8 cellular contexts compared by ENCODE assay signal in genomic region chr1:2545754-2546514, GRCh38. TPM values are rescaled to one million over a fixed set of nuclear protein-coding genes. Genes with fewer than 3 reads are reported as not detected.
DNase-seq lines count a peak whose midpoint lies in the region; ATAC-seq and TF ChIP-seq lines count a peak whose summit lies in the region.

No MANE protein-coding gene starts in this region.

- peak overlapping the region; percentile 98 for H3K27ac ChIP-seq in layer of hippocampus (ENCODE audit: low read depth, low read length)

- H3K36me3 Mint-ChIP-seq in chondrocyte (ENCODE audit: low read depth): no peaks in the 10 kb centered on the region

- H3K4me3 Mint-ChIP-seq in chondrocyte (ENCODE audit: unreplicated experiment): no peak overlapping the region

- H3K4me1 Mint-ChIP-seq in chondrocyte (ENCODE audit: low read depth): peaks cover 6% of the 10 kb centered on the region

- H3K27ac Mint-ChIP-seq in chondrocyte (ENCODE audit: unreplicated experiment): peak overlapping the region; percentile 12

- DNase-seq in SIG-M5 treated with dmso at 0.1 percent for 504 hours (lab: John Stamatoyannopoulos, UW; ENCODE audit: unreplicated experiment) (peak; percentile 88), SIG-M5 (lab: John Stamatoyannopoulos, UW) (no peak), NCI-H2227 (lab: John Stamatoyannopoulos, UW; ENCODE audit: unreplicated experiment) (peak; percentile 93), chondrocyte (ENCODE audit: low spot score) (no peak)
- peak; percentile 85 for DNase-seq in activated CD4-positive, alpha-beta T cell treated with anti-CD3 and anti-CD28 coated beads for 1 hour
- DNase-seq in stimulated activated CD4-positive, alpha-beta T cell treated with anti-CD3 and anti-CD28 coated beads, Interleukin-2, amount 100 ng/mL, for 48 hours: peak; percentile 74 to 75

- no peaks in the 10 kb centered on the region for H3K9me3 Mint-ChIP-seq in chondrocyte (ENCODE audit: low read depth)

- no peaks in the 10 kb centered on the region for H3K27me3 Mint-ChIP-seq in chondrocyte (ENCODE audit: low read depth)

- ATAC-seq in HG03045 (IDR thresholded peaks at IDR 0.05; ENCODE audit: unreplicated experiment): peak; percentile 36

- TF ChIP-seq CTCF in chondrocyte (IDR thresholded peaks at IDR 0.05): no peak

- no peaks in the 10 kb centered on the region for H3K27me3 ChIP-seq in layer of hippocampus (ENCODE audit: control insufficient read depth, insufficient read depth, low read length)

RNA-seq across cellular contexts. Expression of gene TNFRSF14, which starts 10.2 kb away (rescaled TPM):
- total RNA-seq in chondrocyte: 0.95 to 2.5 TPM (median 1.1 TPM) in 3 replicates

RNA-seq across cellular contexts. Expression of gene HES5, which starts 15.9 kb away (rescaled TPM):
- not detected in 3 replicates for total RNA-seq in chondrocyte

RNA-seq across cellular contexts. Expression of gene PANK4, which starts 19.5 kb away (rescaled TPM):
- total RNA-seq in chondrocyte: 19.6 to 32.6 TPM (median 20.5 TPM) in 3 replicates

RNA-seq across cellular contexts. Expression of gene PRXL2B, which starts 40.6 kb away (rescaled TPM):
- 20.4 to 25.6 TPM (median 22.4 TPM) in 3 replicates for total RNA-seq in chondrocyte

Comparison
In these comparisons a context has a peak if more than half of its experiments do, and no peak if none do; other contexts are left out.
1. DNase-seq: peak in SIG-M5 treated with dmso at 0.1 percent for 504 hours (single experiment), NCI-H2227 (single experiment), activated CD4-positive, alpha-beta T cell treated with anti-CD3 and anti-CD28 coated beads for 1 hour (single experiment) and stimulated activated CD4-positive, alpha-beta T cell treated with anti-CD3 and anti-CD28 coated beads, Interleukin-2, amount 100 ng/mL, for 48 hours (2 of 2); none in SIG-M5 (single experiment) and chondrocyte (single experiment).